In the genomic region with DNA sequence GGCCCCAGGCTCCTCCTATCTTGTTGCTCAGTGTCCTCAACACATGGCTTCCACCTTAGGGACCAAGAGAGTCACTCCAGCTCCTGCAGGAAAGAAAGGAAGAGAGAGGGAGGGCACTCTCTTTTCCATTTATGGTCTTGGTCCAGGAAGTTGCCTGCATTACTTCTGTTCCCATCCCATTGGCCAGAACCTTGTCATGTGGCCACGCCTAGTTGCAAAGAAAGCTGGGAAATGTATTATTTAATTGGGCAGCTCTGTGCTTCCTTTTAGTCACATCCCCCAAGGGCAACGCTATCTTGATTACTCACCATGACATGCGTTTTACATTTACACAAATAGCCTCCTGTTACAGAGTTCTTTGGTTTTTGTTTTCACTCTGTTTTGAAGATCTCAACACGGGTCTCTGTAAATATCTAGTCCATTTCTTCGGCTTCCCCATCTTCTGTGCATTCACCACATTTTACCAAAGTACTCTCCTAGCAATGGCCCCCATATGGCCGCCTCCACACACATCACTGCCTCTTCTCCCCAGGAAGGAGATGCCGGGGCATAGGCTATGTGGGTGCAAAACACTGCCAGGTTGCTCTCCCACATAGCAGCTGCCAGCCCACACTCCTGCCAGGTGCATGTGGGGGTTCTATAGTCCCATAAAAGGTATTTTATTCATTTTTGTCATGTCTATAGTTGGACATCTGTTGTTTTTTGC, we compare ENCODE assay signal across 8 cellular contexts. TPM values are rescaled to one million over a fixed set of nuclear protein-coding genes. Genes with fewer than 3 reads are reported as not detected.
DNase-seq lines count a peak whose midpoint lies in the region; ATAC-seq and TF ChIP-seq lines count a peak whose summit lies in the region.

No MANE protein-coding gene starts in this region.

- peaks cover 5% of the 10 kb centered on the region for H3K4me1 ChIP-seq in psoas muscle

- no peaks in the 10 kb centered on the region for H3K36me3 ChIP-seq in psoas muscle (ENCODE audit: insufficient read depth in 1 of 2, low read depth in 1 of 2)

- no peaks in the 10 kb centered on the region for H3K9me3 ChIP-seq in psoas muscle

- TF ChIP-seq CTCF in psoas muscle (IDR thresholded peaks at IDR 0.05) = no peak

- ATAC-seq in GM21576 (IDR thresholded peaks at IDR 0.05; ENCODE audit: unreplicated experiment) (peak; percentile 42), psoas muscle (peak in 3 of 4 donors; percentile 67 to 71 (median 68)), HG03280 (IDR thresholded peaks at IDR 0.05; ENCODE audit: unreplicated experiment) (no peak)

- TF ChIP-seq POLR2A in erythroblast (IDR thresholded peaks at IDR 0.05; ENCODE audit: low read length) = no peak

- H3K27me3 ChIP-seq in psoas muscle (ENCODE audit: insufficient read depth in 3 of 3, low read length in 2 of 3) = no peaks in the 10 kb centered on the region

- no peak overlapping the region for H3K4me3 ChIP-seq in psoas muscle

- intact Hi-C loops in psoas muscle (cut with DNase I) = no loop called here

- 75 to 82% (median 78%) methylated on average over 7 of the region's 7 CpGs for WGBS in psoas muscle, 3 donors

- peak; percentile 81 for DNase-seq in AG08396 (ENCODE audit: low spot score)
- DNase-seq in RPMI7951 (ENCODE audit: low read depth) = peak; percentile 100
- peak; percentile 80 to 88 for DNase-seq in erythroblast (lab: John Stamatoyannopoulos, UW)
- no peak for DNase-seq in psoas muscle
- DNase-seq in NCI-H187 (lab: John Stamatoyannopoulos, UW) = no peak
- no peak for DNase-seq in SHP77 treated with DMSO at 0.1 percent for 48 hours (lab: John Stamatoyannopoulos, UW)

- no peak overlapping the region for H3K27ac ChIP-seq in psoas muscle

RNA-seq across cellular contexts. Expression of gene ZMYND8, which starts 35.7 kb away (rescaled TPM):
- 26.6 and 36.0 TPM in 2 replicates for total RNA-seq in RPMI7951 (2014; rRNA removed; shearing (Covaris generic))
- 10 to 100 TPM; 17.7 to 42.9 (median 22.4) TPM for total RNA-seq in psoas muscle
- 1 to 10 TPM; 4.7 to 9.5 (median 8.2) TPM for polyA plus RNA-seq in psoas muscle

Comparison
In these comparisons a context has a peak if more than half of its experiments do, and no peak if none do; other contexts are left out.
1. DNase-seq: peak in AG08396 (single experiment), RPMI7951 (single experiment) and erythroblast (2 of 2); none in psoas muscle (0 of 2), NCI-H187 (0 of 2) and SHP77 treated with DMSO at 0.1 percent for 48 hours (single experiment).